ENCODE assay signal across 9 cellular contexts in genomic region chr1:160739098-160739511, GRCh38. TPM values are rescaled to one million over a fixed set of nuclear protein-coding genes. Genes with fewer than 3 reads are reported as not detected.
DNase-seq lines count a peak whose midpoint lies in the region; ATAC-seq and TF ChIP-seq lines count a peak whose summit lies in the region.
"Had no signal": no experiment of that assay in that cellular context is flagged by ENCODE, and none has a peak within 500 bp of the region (broad histone marks: within the 10 kb centered on the region; RNA-seq: fewer than 3 reads in every experiment).

Gene SLAMF7 (plus strand): TSS chr1:160739247. CDS start chr1:160739302, 55 bp downstream.

- no peak for TF ChIP-seq CTCF in right lobe of liver (IDR thresholded peaks at IDR 0.05)
- TF ChIP-seq CTCF in suprapubic skin (IDR thresholded peaks at IDR 0.05): no peak
- TF ChIP-seq CTCF in esophagus muscularis mucosa (IDR thresholded peaks at IDR 0.05): no peak
- TF ChIP-seq CTCF in psoas muscle (IDR thresholded peaks at IDR 0.05): no peak

- no peak for DNase-seq in activated CD4-positive, alpha-beta T cell treated with anti-CD3 and anti-CD28 coated beads, Interleukin-2, amount 10 ng/mL, durations not matched to agents 24 days and 14 days
- no peak for DNase-seq in activated CD4-positive, alpha-beta T cell treated with anti-CD3 and anti-CD28 coated beads, Interleukin-2, amount 50 U/mL, for 48 hours
- DNase-seq in RPMI7951 (ENCODE audit: low read depth) (peak; percentile 8), right lobe of liver (no peak), suprapubic skin (ENCODE audit: low spot score in 2 of 2) (no peak), esophagus muscularis mucosa (ENCODE audit: extremely low spot score) (no peak), psoas muscle (no peak)

- H3K9me3 ChIP-seq in right lobe of liver (peaks cover 0 to 3% (median 0%) of the 10 kb centered on the region in 4 donors), suprapubic skin (peaks cover 5% of the 10 kb centered on the region), esophagus muscularis mucosa (peaks cover 0 to 7% (median 6%) of the 10 kb centered on the region in 4 donors), psoas muscle (no peaks in the 10 kb centered on the region)

- peak within 1 kb of the TSS; percentile 80 for H3K27ac Mint-ChIP-seq in activated CD4-positive, alpha-beta T cell treated with anti-CD3 and anti-CD28 coated beads, Interleukin-2, amount 10 ng/mL, durations not matched to agents 24 days and 14 days

- no peaks in the 10 kb centered on the region for H3K4me1 ChIP-seq in right lobe of liver
- no peaks in the 10 kb centered on the region for H3K4me1 ChIP-seq in suprapubic skin
- no peaks in the 10 kb centered on the region for H3K4me1 ChIP-seq in esophagus muscularis mucosa
- H3K4me1 ChIP-seq in psoas muscle: no peaks in the 10 kb centered on the region

- H3K27ac ChIP-seq in right lobe of liver (peak within 1 kb of the TSS in 1 of 3 donors; percentile 10), suprapubic skin (no peak within 1 kb of the TSS), esophagus muscularis mucosa (replicated peaks in 1 of 4) (no peak within 1 kb of the TSS), psoas muscle (no peak within 1 kb of the TSS)
- H3K27ac ChIP-seq: VCaP had no signal

- intact Hi-C loops in activated CD4-positive, alpha-beta T cell treated with anti-CD3 and anti-CD28 coated beads, Interleukin-2, amount 10 ng/mL, durations not matched to agents 24 days and 14 days (cut with micrococcal nuclease): no loop called here
- intact Hi-C loops in right lobe of liver (cut with DNase I) (no loop called here), esophagus muscularis mucosa (cut with DNase I) (no loop called here), psoas muscle (cut with DNase I) (no loop called here)

- peak within 1 kb of the TSS; percentile 82 for H3K4me3 Mint-ChIP-seq in activated CD4-positive, alpha-beta T cell treated with anti-CD3 and anti-CD28 coated beads, Interleukin-2, amount 10 ng/mL, durations not matched to agents 24 days and 14 days

- H3K9me3 Mint-ChIP-seq in activated CD4-positive, alpha-beta T cell treated with anti-CD3 and anti-CD28 coated beads, Interleukin-2, amount 10 ng/mL, durations not matched to agents 24 days and 14 days: peaks cover 10% of the 10 kb centered on the region

- ATAC-seq in HG02798 (IDR thresholded peaks at IDR 0.05; ENCODE audit: poor library complexity, unreplicated experiment): peak; percentile 69
- ATAC-seq in right lobe of liver: peak; percentile 49 to 74 (median 64)
- no peak for ATAC-seq in psoas muscle

- TF ChIP-seq POLR2A in right lobe of liver (IDR thresholded peaks at IDR 0.05) (no peak), suprapubic skin (IDR thresholded peaks at IDR 0.05) (no peak), esophagus muscularis mucosa (IDR thresholded peaks at IDR 0.05; ENCODE audit: low read depth) (no peak)

- TF ChIP-seq EP300 in suprapubic skin (IDR thresholded peaks at IDR 0.05) (no peak), esophagus muscularis mucosa (IDR thresholded peaks at IDR 0.05) (no peak)

- H3K27me3 ChIP-seq in right lobe of liver: no peaks in the 10 kb centered on the region
- H3K27me3 ChIP-seq in suprapubic skin: no peaks in the 10 kb centered on the region
- H3K27me3 ChIP-seq in esophagus muscularis mucosa: peaks cover 0 to 3% (median 0%) of the 10 kb centered on the region in 4 donors
- H3K27me3 ChIP-seq in psoas muscle (ENCODE audit: insufficient read depth in 3 of 3, low read length in 2 of 3): no peaks in the 10 kb centered on the region

- H3K27me3 Mint-ChIP-seq in activated CD4-positive, alpha-beta T cell treated with anti-CD3 and anti-CD28 coated beads, Interleukin-2, amount 10 ng/mL, durations not matched to agents 24 days and 14 days: no peaks in the 10 kb centered on the region

- WGBS in right lobe of liver (ENCODE audit: insufficient coverage, low coverage, low lambda C conversion rate, missing lambda C conversion rate): 52% methylated on average over 5 of the region's 5 CpGs
- 53% methylated on average over 5 of the region's 5 CpGs for WGBS in suprapubic skin
- 72% methylated on average over 5 of the region's 5 CpGs for WGBS in esophagus muscularis mucosa
- WGBS in psoas muscle, 3 donors: 74 to 79% (median 75%) methylated on average over 5 of the region's 5 CpGs

- no peak within 1 kb of the TSS for H3K4me3 ChIP-seq in right lobe of liver
- no peak within 1 kb of the TSS for H3K4me3 ChIP-seq in suprapubic skin
- H3K4me3 ChIP-seq in esophagus muscularis mucosa: no peak within 1 kb of the TSS
- no peak within 1 kb of the TSS for H3K4me3 ChIP-seq in psoas muscle

- H3K36me3 ChIP-seq in right lobe of liver: no peaks in the 10 kb centered on the region
- H3K36me3 ChIP-seq in suprapubic skin: no peaks in the 10 kb centered on the region
- H3K36me3 ChIP-seq in esophagus muscularis mucosa: no peaks in the 10 kb centered on the region
- no peaks in the 10 kb centered on the region for H3K36me3 ChIP-seq in psoas muscle (ENCODE audit: insufficient read depth in 1 of 2, low read depth in 1 of 2)

- H3K36me3 Mint-ChIP-seq in activated CD4-positive, alpha-beta T cell treated with anti-CD3 and anti-CD28 coated beads, Interleukin-2, amount 10 ng/mL, durations not matched to agents 24 days and 14 days (ENCODE audit: low read depth): peaks cover 41% of the 10 kb centered on the region

- H3K4me1 Mint-ChIP-seq in activated CD4-positive, alpha-beta T cell treated with anti-CD3 and anti-CD28 coated beads, Interleukin-2, amount 10 ng/mL, durations not matched to agents 24 days and 14 days: peaks cover 56% of the 10 kb centered on the region

RNA-seq across cellular contexts. Expression of gene SLAMF7, which starts in this region (rescaled TPM):
- 18.4 and 20.7 TPM in 2 replicates for total RNA-seq in activated CD4-positive, alpha-beta T cell treated with anti-CD3 and anti-CD28 coated beads, Interleukin-2, amount 10 ng/mL, durations not matched to agents 24 days and 14 days
- not detected in 2 replicates for total RNA-seq in RPMI7951 (2014; rRNA removed; shearing (Covaris generic))
- total RNA-seq in right lobe of liver: 1 to 10 TPM in 3 of 6 experiments, under 1 TPM in 3; 0.74 to 5.2 (median 0.99) TPM
- total RNA-seq in suprapubic skin: 1 to 10 TPM; 1.1 to 3.4 (median 1.9) TPM
- total RNA-seq in esophagus muscularis mucosa: 1 to 10 TPM in 1 of 4 donors, under 1 TPM in 3; 0.06 to 1.3 (median 0.47) TPM
- under 1 TPM; 0.08 to 0.79 (median 0.73) TPM for total RNA-seq in psoas muscle
- under 1 TPM in 2 of 3 donors, not detected in 1; 0.06 to 0.07 TPM for polyA plus RNA-seq in psoas muscle

Comparison
In these comparisons a context has a peak if more than half of its experiments do, and no peak if none do; other contexts are left out.
1. Peak in DNase-seq in RPMI7951; RNA of the gene not detected or under 1 TPM.
2. ATAC-seq: peak in HG02798 (single experiment) and right lobe of liver (4 of 4); none in psoas muscle (0 of 4).